ENCODE assay signal across 29 cellular contexts in the genomic region with DNA sequence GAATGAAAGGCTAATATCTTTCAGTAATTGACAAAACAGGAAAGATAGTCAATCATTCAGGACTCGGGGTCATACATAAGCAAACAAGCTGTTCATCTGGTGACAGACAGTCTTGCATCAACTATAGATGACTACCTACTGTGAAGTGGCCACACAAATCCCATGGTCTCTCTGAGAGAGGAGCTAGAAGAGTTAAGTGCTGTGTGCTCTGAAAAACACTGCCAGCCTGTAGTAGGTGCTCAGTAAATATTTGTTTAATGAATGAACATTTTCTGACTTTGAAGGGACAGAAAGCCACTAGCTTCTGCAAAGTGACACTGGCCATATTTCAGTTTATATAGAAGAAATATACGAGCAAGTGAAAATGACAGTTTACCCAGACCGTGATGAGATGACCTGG.
"Had no signal": no experiment of that assay in that cellular context is flagged by ENCODE, and none has a peak within 500 bp of the region (broad histone marks: within the 10 kb centered on the region; RNA-seq: fewer than 3 reads in every experiment).

No MANE protein-coding gene starts in this region.

- H3K27ac ChIP-seq: ascending aorta, cardiac muscle cell, Peyer's patch had no signal

- H3K4me3 Mint-ChIP-seq: activated CD4-positive, alpha-beta T cell treated with anti-CD3 and anti-CD28 coated beads, Interleukin-2, amount 10 ng/mL, durations not matched to agents 24 days and 14 days; activated CD8-positive, alpha-beta T cell treated with anti-CD3 and anti-CD28 coated beads for 36 hours; activated naive CD4-positive, alpha-beta T cell treated with anti-CD3 and anti-CD28 coated beads, Interleukin-2, amount 50 U/mL, for 24 hours; activated naive CD8-positive, alpha-beta T cell treated with anti-CD3 and anti-CD28 coated beads, Interleukin-2, amount 10 ng/mL, durations not matched to agents 7 days and 5 days; activated T-cell treated with anti-CD3 and anti-CD28 coated beads, Interleukin-2, amount 50 U/mL, for 72 hours; activated T-helper 17 cell treated with anti-CD3 and anti-CD28 coated beads, Interleukin-2, amount 50 U/mL, for 72 hours; central memory CD8-positive, alpha-beta T cell; T-helper 2 cell treated with Interferon-gamma antibody and Interleukin-4, amounts not matched to agents 5 μg/mL and 100 μg/mL, for 36 hours had no signal

- H3K27me3 ChIP-seq: ascending aorta, cardiac muscle cell, Peyer's patch had no signal

- H3K4me1 ChIP-seq: ascending aorta, Peyer's patch had no signal

- FAIRE-seq: K562, TTC549 had no signal

- DNase-seq: activated CD4-positive, alpha-beta T cell treated with anti-CD3 and anti-CD28 coated beads, Interleukin-2, amount 10 ng/mL, durations not matched to agents 24 days and 14 days; activated CD4-positive, alpha-beta T cell treated with anti-CD3 and anti-CD28 coated beads, Interleukin-2, amount 50 U/mL, for 4 hours; activated CD8-positive, alpha-beta T cell treated with anti-CD3 and anti-CD28 coated beads for 36 hours; activated effector memory CD4-positive, alpha-beta T cell treated with anti-CD3 and anti-CD28 coated beads, Interleukin-2, amount 50 U/mL, for 16 hours; activated naive CD4-positive, alpha-beta T cell treated with Interleukin-2 at 50 U/mL for 16 hours; activated naive CD8-positive, alpha-beta T cell treated with anti-CD3 and anti-CD28 coated beads, Interleukin-2, amount 10 ng/mL, durations not matched to agents 7 days and 5 days; activated T-cell treated with anti-CD3 and anti-CD28 coated beads, Interleukin-2, amount 50 U/mL, for 1 hour; activated T-cell treated with anti-CD3 and anti-CD28 coated beads, Interleukin-2, amount 50 U/mL, for 72 hours; amygdala; NCI-H1092 treated with DMSO at 0.1 percent for 48 hours; NCI-H1417; NCI-H146; NCI-H187; NCI-H2081 treated with DMSO at 0.1 percent for 48 hours; NCI-H345; NCI-H510A; NCI-H526; NK-92 treated with Interleukin-12 subunit alpha and Interleukin-12 subunit beta, amount 100 ng/mL, for 24 hours; PC-3; Peyer's patch; RPMI8226 had no signal

- H3K27ac Mint-ChIP-seq: activated CD4-positive, alpha-beta T cell treated with anti-CD3 and anti-CD28 coated beads, Interleukin-2, amount 10 ng/mL, durations not matched to agents 24 days and 14 days; activated CD8-positive, alpha-beta T cell treated with anti-CD3 and anti-CD28 coated beads for 36 hours; activated naive CD4-positive, alpha-beta T cell treated with anti-CD3 and anti-CD28 coated beads, Interleukin-2, amount 50 U/mL, for 24 hours; activated naive CD8-positive, alpha-beta T cell treated with anti-CD3 and anti-CD28 coated beads, Interleukin-2, amount 10 ng/mL, durations not matched to agents 7 days and 5 days; activated T-cell treated with anti-CD3 and anti-CD28 coated beads, Interleukin-2, amount 50 U/mL, for 72 hours; activated T-helper 17 cell treated with anti-CD3 and anti-CD28 coated beads, Interleukin-2, amount 50 U/mL, for 72 hours; T-helper 2 cell treated with Interferon-gamma antibody and Interleukin-4, amounts not matched to agents 5 μg/mL and 100 μg/mL, for 36 hours had no signal

- H3K9me3 ChIP-seq: ascending aorta, Peyer's patch had no signal

- H3K36me3 Mint-ChIP-seq: activated naive CD4-positive, alpha-beta T cell treated with anti-CD3 and anti-CD28 coated beads, Interleukin-2, amount 50 U/mL, for 24 hours; activated naive CD8-positive, alpha-beta T cell treated with anti-CD3 and anti-CD28 coated beads, Interleukin-2, amount 10 ng/mL, durations not matched to agents 7 days and 5 days had no signal

- H3K4me3 ChIP-seq: ascending aorta, cardiac muscle cell, K562, Peyer's patch had no signal

- ATAC-seq: activated CD8-positive, alpha-beta T cell treated with anti-CD3 and anti-CD28 coated beads for 36 hours; activated T-cell treated with anti-CD3 and anti-CD28 coated beads, Interleukin-2, amount 50 U/mL, for 72 hours; activated T-helper 17 cell treated with anti-CD3 and anti-CD28 coated beads, Interleukin-2, amount 50 U/mL, for 72 hours; K562; PC-3 had no signal

- H3K4me1 Mint-ChIP-seq: activated CD4-positive, alpha-beta T cell treated with anti-CD3 and anti-CD28 coated beads, Interleukin-2, amount 10 ng/mL, durations not matched to agents 24 days and 14 days; activated naive CD4-positive, alpha-beta T cell treated with anti-CD3 and anti-CD28 coated beads, Interleukin-2, amount 50 U/mL, for 24 hours; activated naive CD8-positive, alpha-beta T cell treated with anti-CD3 and anti-CD28 coated beads, Interleukin-2, amount 10 ng/mL, durations not matched to agents 7 days and 5 days; activated T-helper 17 cell treated with anti-CD3 and anti-CD28 coated beads, Interleukin-2, amount 50 U/mL, for 72 hours; central memory CD8-positive, alpha-beta T cell had no signal

- H3K36me3 ChIP-seq: ascending aorta, cardiac muscle cell, Peyer's patch had no signal

- H3K9me3 Mint-ChIP-seq: activated CD4-positive, alpha-beta T cell treated with anti-CD3 and anti-CD28 coated beads, Interleukin-2, amount 10 ng/mL, durations not matched to agents 24 days and 14 days; activated CD8-positive, alpha-beta T cell treated with anti-CD3 and anti-CD28 coated beads for 36 hours; activated naive CD4-positive, alpha-beta T cell treated with anti-CD3 and anti-CD28 coated beads, Interleukin-2, amount 50 U/mL, for 24 hours; activated naive CD8-positive, alpha-beta T cell treated with anti-CD3 and anti-CD28 coated beads, Interleukin-2, amount 10 ng/mL, durations not matched to agents 7 days and 5 days; activated T-cell treated with anti-CD3 and anti-CD28 coated beads, Interleukin-2, amount 50 U/mL, for 72 hours; activated T-helper 17 cell treated with anti-CD3 and anti-CD28 coated beads, Interleukin-2, amount 50 U/mL, for 72 hours; central memory CD8-positive, alpha-beta T cell; T-helper 2 cell treated with Interferon-gamma antibody and Interleukin-4, amounts not matched to agents 5 μg/mL and 100 μg/mL, for 36 hours had no signal

- H3K27me3 Mint-ChIP-seq: activated CD4-positive, alpha-beta T cell treated with anti-CD3 and anti-CD28 coated beads, Interleukin-2, amount 10 ng/mL, durations not matched to agents 24 days and 14 days; activated CD8-positive, alpha-beta T cell treated with anti-CD3 and anti-CD28 coated beads for 36 hours had no signal
